Comparison of ENCODE assay signal across 18 cellular contexts in the genomic region with DNA sequence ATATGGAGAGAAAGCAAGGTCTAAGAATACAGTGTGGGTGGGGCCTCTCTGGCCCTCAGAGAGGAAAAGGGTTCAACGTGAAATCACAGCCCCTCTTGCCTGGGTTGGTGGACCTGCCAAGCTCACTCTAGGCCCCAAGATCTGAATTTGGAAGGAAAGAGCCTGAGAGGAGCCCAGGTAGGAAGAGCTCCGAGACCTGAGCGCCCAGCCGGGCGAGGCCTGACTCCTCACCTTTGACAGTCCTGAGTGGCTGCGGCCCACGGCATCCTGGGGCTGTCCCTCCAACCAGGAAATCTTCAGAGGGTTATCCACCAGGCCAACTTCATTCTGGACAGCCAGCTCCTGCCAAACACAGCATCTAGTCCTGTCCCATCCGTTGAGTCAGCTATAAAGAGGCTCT. TPM values are rescaled to one million over a fixed set of nuclear protein-coding genes. Genes with fewer than 3 reads are reported as not detected.
DNase-seq lines count a peak whose midpoint lies in the region; TF ChIP-seq lines count a peak whose summit lies in the region.
"Had no signal": no experiment of that assay in that cellular context is flagged by ENCODE, and none has a peak within 500 bp of the region (broad histone marks: within the 10 kb centered on the region; RNA-seq: fewer than 3 reads in every experiment).

No MANE protein-coding gene starts in this region.

- H2BK12ac ChIP-seq in H9 (ENCODE audit: insufficient read length, low read depth, low read length) (no peak overlapping the region), neuronal stem cell (ENCODE audit: low read length) (no peak overlapping the region)

- H3K36me3 Mint-ChIP-seq in H9 (ENCODE audit: insufficient read depth in 1 of 3, low read depth in 3 of 3) = peaks cover 11 to 51% (median 30%) of the 10 kb centered on the region in 3 experiments; a peak in 6 of 7 replicates
- peaks cover 34% of the 10 kb centered on the region for H3K36me3 Mint-ChIP-seq in endodermal cell (ENCODE audit: low read depth)

- H3K9ac ChIP-seq in BLaER1 treated with 17β-estradiol and CSF1 and Interleukin-3, amounts not matched to agents 10 nM and 100 nM = no peak overlapping the region
- no peak overlapping the region for H3K9ac ChIP-seq in H9 (ENCODE audit: extremely low read depth, insufficient read length, low read length)
- H3K9ac ChIP-seq in endodermal cell (ENCODE audit: extremely low read depth, low read length, poor library complexity, severe bottlenecking) = no peak overlapping the region
- H3K9ac ChIP-seq in subcutaneous abdominal adipose tissue (ENCODE audit: low read length in 5 of 5) = no peak overlapping the region
- no peak overlapping the region for H3K9ac ChIP-seq in neuronal stem cell (ENCODE audit: low read depth, low read length, poor library complexity)
- H3K9ac ChIP-seq: GM23248 had no signal

- H3K4me1 ChIP-seq in BLaER1 treated with 17β-estradiol and CSF1 and Interleukin-3, amounts not matched to agents 10 nM and 100 nM = peaks cover 63 to 86% (median 73%) of the 10 kb centered on the region in 10 experiments
- H3K4me1 ChIP-seq in H9 (ENCODE audit: insufficient read depth, low read length) (no peaks in the 10 kb centered on the region), endodermal cell (ENCODE audit: control insufficient read depth, insufficient read depth, low read length) (no peaks in the 10 kb centered on the region), subcutaneous abdominal adipose tissue (ENCODE audit: control insufficient read depth in 5 of 5, insufficient read depth in 5 of 5, low read length in 5 of 5) (peaks cover 6 to 58% (median 52%) of the 10 kb centered on the region in 5 donors), neuronal stem cell (ENCODE audit: control insufficient read depth in 2 of 2, insufficient read depth in 1 of 2, low read depth in 1 of 2, low read length in 2 of 2) (no peaks in the 10 kb centered on the region)

- H3T11ph ChIP-seq in H9 (ENCODE audit: low read length) = no peak overlapping the region

- no peak overlapping the region for H3K4ac ChIP-seq in H9 (ENCODE audit: low read depth, low read length)
- no peak overlapping the region for H3K4ac ChIP-seq in neuronal stem cell (ENCODE audit: low read length)

- H3K36me3 ChIP-seq in BLaER1 treated with 17β-estradiol and CSF1 and Interleukin-3, amounts not matched to agents 10 nM and 100 nM = peaks cover 44 to 68% (median 55%) of the 10 kb centered on the region in 11 experiments
- H3K36me3 ChIP-seq in endodermal cell (ENCODE audit: control insufficient read depth, insufficient read depth, low read length) (peaks cover 22% of the 10 kb centered on the region), subcutaneous abdominal adipose tissue (ENCODE audit: control insufficient read depth in 5 of 5, insufficient read depth in 5 of 5, low read length in 5 of 5) (peaks cover 0 to 66% (median 46%) of the 10 kb centered on the region in 5 donors), neuronal stem cell (replicated peaks in 1 of 2; ENCODE audit: control insufficient read depth in 2 of 2, insufficient read depth in 2 of 2, low read length in 2 of 2) (peaks cover 25 to 60% of the 10 kb centered on the region in 2 donors)

- no peak overlapping the region for H3K23ac ChIP-seq in H9 (ENCODE audit: insufficient read length, low read depth, low read length)
- H3K23ac ChIP-seq in neuronal stem cell (ENCODE audit: low read depth, low read length, poor library complexity) = no peak overlapping the region

- H3K4me3 Mint-ChIP-seq in H9 (no peak overlapping the region), endodermal cell (no peak overlapping the region)
- H3K4me3 Mint-ChIP-seq: CD14-positive monocyte; CD4-positive, alpha-beta memory T cell; HFFc6 had no signal

- H3K9me3 ChIP-seq in BLaER1 treated with 17β-estradiol and CSF1 and Interleukin-3, amounts not matched to agents 10 nM and 100 nM (replicated peaks in 1 of 11) = no peaks in the 10 kb centered on the region
- no peaks in the 10 kb centered on the region for H3K9me3 ChIP-seq in H9 (ENCODE audit: control insufficient read depth, low read depth, low read length)
- H3K9me3 ChIP-seq in endodermal cell (ENCODE audit: control insufficient read depth, low read length) = no peaks in the 10 kb centered on the region
- H3K9me3 ChIP-seq in subcutaneous abdominal adipose tissue (ENCODE audit: control insufficient read depth in 5 of 5, low read length in 5 of 5) = no peaks in the 10 kb centered on the region
- H3K9me3 ChIP-seq in neuronal stem cell (replicated peaks in 1 of 2; ENCODE audit: control insufficient read depth in 2 of 2, insufficient read depth in 1 of 2, low read depth in 1 of 2, low read length in 2 of 2) = peaks cover 0 to 2% of the 10 kb centered on the region in 2 donors
- H3K9me3 ChIP-seq: BE2C had no signal

- H3K9me3 Mint-ChIP-seq in H9 = no peaks in the 10 kb centered on the region
- H3K9me3 Mint-ChIP-seq in endodermal cell = no peaks in the 10 kb centered on the region
- H3K9me3 Mint-ChIP-seq: CD14-positive monocyte, HFFc6 had no signal

- H2BK15ac ChIP-seq in H9 (ENCODE audit: low read depth, low read length) = no peak overlapping the region
- no peak overlapping the region for H2BK15ac ChIP-seq in neuronal stem cell (ENCODE audit: low read length)

- H3K4me3 ChIP-seq in BLaER1 treated with 17β-estradiol and CSF1 and Interleukin-3, amounts not matched to agents 10 nM and 100 nM = no peak overlapping the region
- no peak overlapping the region for H3K4me3 ChIP-seq in endodermal cell (ENCODE audit: low read length)
- H3K4me3 ChIP-seq in subcutaneous abdominal adipose tissue (ENCODE audit: low read depth in 1 of 5, low read length in 5 of 5) = no peak overlapping the region
- no peak overlapping the region for H3K4me3 ChIP-seq in neuronal stem cell (ENCODE audit: low read length in 2 of 2)
- H3K4me3 ChIP-seq: GM12878, GM23248 had no signal

- no peaks in the 10 kb centered on the region for H3K4me1 Mint-ChIP-seq in H9
- no peaks in the 10 kb centered on the region for H3K4me1 Mint-ChIP-seq in endodermal cell

- no peak for DNase-seq in H9
- DNase-seq in endodermal cell = no peak
- DNase-seq in neuronal stem cell (ENCODE audit: low spot score) = no peak
- no peak for DNase-seq in stimulated activated CD4-positive, alpha-beta T cell treated with anti-CD3 and anti-CD28 coated beads, Interleukin-4, amount 100 ng/mL, for 1 hour
- DNase-seq in cardiac septum (ENCODE audit: low spot score) = no peak
- DNase-seq: ACHN; BE2C; CD4-positive, alpha-beta memory T cell; DMS53; DND-41; EL; GM23248; HFFc6 had no signal

- no peak for TF ChIP-seq CTCF in H9 (conservative IDR thresholded peaks at IDR 0.05)
- no peak for TF ChIP-seq CTCF in endodermal cell (conservative IDR thresholded peaks at IDR 0.05)

- H3K27me3 Mint-ChIP-seq in H9 (ENCODE audit: low read depth) (no peaks in the 10 kb centered on the region; the same call in 1 of the 2 replicates), endodermal cell (ENCODE audit: insufficient read depth) (no peaks in the 10 kb centered on the region)
- H3K27me3 Mint-ChIP-seq: CD4-positive, alpha-beta memory T cell had no signal

- H2BK20ac ChIP-seq in H9 (ENCODE audit: low read depth, low read length, poor library complexity, severe bottlenecking) = no peak overlapping the region

- no peak overlapping the region for H2AFZ ChIP-seq in H9 (ENCODE audit: low read length)
- no peak overlapping the region for H2AFZ ChIP-seq in neuronal stem cell (ENCODE audit: low read length)
- H2AFZ ChIP-seq: GM23248 had no signal

- H4K8ac ChIP-seq in H9 (replicated peaks; ENCODE audit: insufficient read length, low read depth, low read length) (no peak overlapping the region), neuronal stem cell (ENCODE audit: low read depth, low read length) (no peak overlapping the region)

- H3K14ac ChIP-seq in H9 (ENCODE audit: insufficient read depth, low read length) (no peak overlapping the region), neuronal stem cell (ENCODE audit: low read length) (no peak overlapping the region)

- no peaks in the 10 kb centered on the region for H3K27me3 ChIP-seq in BLaER1 treated with 17β-estradiol and CSF1 and Interleukin-3, amounts not matched to agents 10 nM and 100 nM
- H3K27me3 ChIP-seq in H9 (ENCODE audit: insufficient read depth, low read length) (no peaks in the 10 kb centered on the region), endodermal cell (ENCODE audit: control insufficient read depth, insufficient read depth, low read length, poor library complexity, severe bottlenecking) (no peaks in the 10 kb centered on the region), subcutaneous abdominal adipose tissue (ENCODE audit: control insufficient read depth in 5 of 5, insufficient read depth in 4 of 5, low read length in 5 of 5) (no peaks in the 10 kb centered on the region), neuronal stem cell (ENCODE audit: control insufficient read depth in 3 of 3, insufficient read depth in 3 of 3, low read depth in 1 of 3, low read length in 3 of 3) (no peaks in the 10 kb centered on the region)
- H3K27me3 ChIP-seq: BE2C had no signal

- H4K91ac ChIP-seq in H9 (ENCODE audit: insufficient read length, low read depth, low read length) (no peak overlapping the region), neuronal stem cell (ENCODE audit: low read depth, low read length, poor library complexity) (no peak overlapping the region)

- peak overlapping the region in 1 of 3 experiments; percentile 70; a peak in 1 of 7 replicates for H3K27ac Mint-ChIP-seq in H9
- peak overlapping the region; percentile 22 for H3K27ac Mint-ChIP-seq in endodermal cell
- H3K27ac Mint-ChIP-seq: HFFc6 had no signal

- intact Hi-C loops in cardiac septum (cut with DNase I) = no loop called here

- peaks cover 5 to 75% (median 36%) of the 10 kb centered on the region in 11 experiments; a peak in 16 of 22 replicates for H4K20me1 ChIP-seq in BLaER1 treated with 17β-estradiol and CSF1 and Interleukin-3, amounts not matched to agents 10 nM and 100 nM
- no peaks in the 10 kb centered on the region for H4K20me1 ChIP-seq in H9 (ENCODE audit: control insufficient read depth, insufficient read depth, insufficient read length)

- H3K79me1 ChIP-seq in H9 (ENCODE audit: insufficient read depth, low read depth, low read length, poor library complexity, severe bottlenecking) = no peaks in the 10 kb centered on the region
- peaks cover 2% of the 10 kb centered on the region for H3K79me1 ChIP-seq in neuronal stem cell (ENCODE audit: low read depth, low read length)

- H3K18ac ChIP-seq in H9 (ENCODE audit: insufficient read length, low read depth, low read length) (no peak overlapping the region), neuronal stem cell (ENCODE audit: low read length) (no peak overlapping the region)

- H2AK5ac ChIP-seq in H9 (ENCODE audit: insufficient read length, low read length) (no peak overlapping the region), neuronal stem cell (ENCODE audit: low read depth, low read length) (no peak overlapping the region)

- WGBS in H9 (ENCODE audit: extremely low coverage, insufficient read length, low lambda C conversion rate) = no CpG with 5 or more reads among the region's 8 CpGs
- WGBS in endodermal cell (ENCODE audit: insufficient coverage in 1 of 2, insufficient read length in 1 of 2), 2 experiments = 94 to 96% methylated on average over 5 to 8 of the region's 8 CpGs
- no CpG with 5 or more reads among the region's 8 CpGs for WGBS in neuronal stem cell (ENCODE audit: extremely low coverage in 2 of 2, insufficient read length in 2 of 2, insufficient replicate concordance in 1 of 2), 2 donors

- H3K79me2 ChIP-seq in H9 (ENCODE audit: insufficient read depth, low read length) = no peaks in the 10 kb centered on the region

- H2BK120ac ChIP-seq in H9 (ENCODE audit: low read depth, low read length, poor library complexity, severe bottlenecking) (peak overlapping the region; percentile 16), neuronal stem cell (ENCODE audit: low read depth, low read length) (no peak overlapping the region)

- H4K5ac ChIP-seq in H9 (ENCODE audit: insufficient read length, low read depth, low read length) = no peak overlapping the region

- H3K56ac ChIP-seq in H9 (ENCODE audit: insufficient read length, low read depth, low read length) = no peak overlapping the region

- no peaks in the 10 kb centered on the region for H3K23me2 ChIP-seq in H9 (ENCODE audit: insufficient read length, low read depth, low read length, poor library complexity, severe bottlenecking)

- no peak overlapping the region for H2BK5ac ChIP-seq in H9 (ENCODE audit: insufficient read length, low read length)
- no peak overlapping the region for H2BK5ac ChIP-seq in neuronal stem cell (ENCODE audit: low read length)

- H3K27ac ChIP-seq in BLaER1 treated with 17β-estradiol and CSF1 and Interleukin-3, amounts not matched to agents 10 nM and 100 nM = no peak overlapping the region; a peak in 1 of 22 replicates
- no peak overlapping the region for H3K27ac ChIP-seq in H9 (ENCODE audit: insufficient read length, low read depth, low read length)
- H3K27ac ChIP-seq in endodermal cell (ENCODE audit: low read depth, low read length) = no peak overlapping the region
- H3K27ac ChIP-seq in subcutaneous abdominal adipose tissue (ENCODE audit: low read depth, low read length) = peak overlapping the region; percentile 92
- no peak overlapping the region for H3K27ac ChIP-seq in neuronal stem cell (replicated peaks; ENCODE audit: low read length)
- H3K27ac ChIP-seq: GM23248, HL-60 had no signal

- peak overlapping the region in 9 of 11 experiments; percentile 38 to 100 (median 99); a peak in 12 of 22 replicates for H3K4me2 ChIP-seq in BLaER1 treated with 17β-estradiol and CSF1 and Interleukin-3, amounts not matched to agents 10 nM and 100 nM
- H3K4me2 ChIP-seq in H9 (ENCODE audit: insufficient read depth, insufficient read length, low read length) (no peak overlapping the region), neuronal stem cell (ENCODE audit: insufficient read depth, low read length, poor library complexity, severe bottlenecking) (no peak overlapping the region)

RNA-seq across cellular contexts. Expression of gene C15orf62, which starts 3.7 kb away (rescaled TPM):
- 0.44 and 0.70 TPM in 2 replicates for total RNA-seq in H9 (2021)
- total RNA-seq in endodermal cell = under 1 TPM; 0.46 to 0.57 TPM
- polyA plus RNA-seq in endodermal cell (2013, experiment 1 of 2) = 0.21 TPM
- polyA plus RNA-seq in endodermal cell (2013, experiment 2 of 2) = 0.33 TPM
- 0.03 TPM for polyA plus RNA-seq in neuronal stem cell (2013, experiment 1 of 2)
- polyA plus RNA-seq in neuronal stem cell (2013, experiment 2 of 2) = not detected
- total RNA-seq in cardiac septum = not detected
- total RNA-seq: GM23248 had no signal

RNA-seq across cellular contexts. Expression of gene GCHFR, which starts 9.6 kb away (rescaled TPM):
- total RNA-seq in H9 (2021) (33.0 and 37.0 TPM in 2 replicates), endodermal cell (10 to 100 TPM; 33.6 to 47.1 TPM), cardiac septum (1.6 TPM)
- 21.0 TPM for polyA plus RNA-seq in endodermal cell (2013, experiment 1 of 2)
- polyA plus RNA-seq in endodermal cell (2013, experiment 2 of 2) = 19.3 TPM
- 1.4 TPM for polyA plus RNA-seq in neuronal stem cell (2013, experiment 1 of 2)
- 1.7 TPM for polyA plus RNA-seq in neuronal stem cell (2013, experiment 2 of 2)

RNA-seq across cellular contexts. Expression of gene RMDN3, which starts 18.4 kb away (rescaled TPM):
- total RNA-seq in H9 (2021) (24.9 and 28.3 TPM in 2 replicates), endodermal cell (10 to 100 TPM; 15.7 to 23.5 TPM), cardiac septum (21.1 TPM)
- 20.9 TPM for polyA plus RNA-seq in endodermal cell (2013, experiment 1 of 2)
- polyA plus RNA-seq in endodermal cell (2013, experiment 2 of 2) = 20.8 TPM
- polyA plus RNA-seq in neuronal stem cell (2013, experiment 1 of 2) = 9.7 TPM
- 9.2 TPM for polyA plus RNA-seq in neuronal stem cell (2013, experiment 2 of 2)

RNA-seq across cellular contexts. Expression of gene ZFYVE19, which starts 33.4 kb away (rescaled TPM):
- total RNA-seq in H9 (2021) (10.7 and 11.3 TPM in 2 replicates), endodermal cell (10 to 100 TPM; 15.6 to 15.9 TPM), cardiac septum (11.0 TPM)
- polyA plus RNA-seq in endodermal cell (2013, experiment 1 of 2) = 15.9 TPM
- polyA plus RNA-seq in endodermal cell (2013, experiment 2 of 2) = 15.6 TPM
- 7.3 TPM for polyA plus RNA-seq in neuronal stem cell (2013, experiment 1 of 2)
- polyA plus RNA-seq in neuronal stem cell (2013, experiment 2 of 2) = 8.2 TPM

RNA-seq across cellular contexts. Expression of gene DNAJC17, which starts 33.8 kb away (rescaled TPM):
- total RNA-seq in H9 (2021) (38.3 and 44.4 TPM in 2 replicates), endodermal cell (10 to 100 TPM; 34.0 to 41.0 TPM), cardiac septum (19.1 TPM)
- 49.7 TPM for polyA plus RNA-seq in endodermal cell (2013, experiment 1 of 2)
- 41.3 TPM for polyA plus RNA-seq in endodermal cell (2013, experiment 2 of 2)
- polyA plus RNA-seq in neuronal stem cell (2013, experiment 1 of 2) = 41.3 TPM
- 37.8 TPM for polyA plus RNA-seq in neuronal stem cell (2013, experiment 2 of 2)

Comparison
In these comparisons a context has a peak if more than half of its experiments do, and no peak if none do; other contexts are left out.
1. H3K4me2 ChIP-seq: peak in BLaER1 treated with 17β-estradiol and CSF1 and Interleukin-3, amounts not matched to agents 10 nM and 100 nM (9 of 11); none in H9 (single experiment) and neuronal stem cell (single experiment).
2. RNA of gene GCHFR, which starts 9.6 kb away (total RNA-seq): 33.6 to 47.1 TPM in endodermal cell and 33.0 to 37.0 TPM in H9; 1.6 TPM in cardiac septum (single experiment); every median in the first group is over 10 times any median in the second.